In the genomic region with DNA sequence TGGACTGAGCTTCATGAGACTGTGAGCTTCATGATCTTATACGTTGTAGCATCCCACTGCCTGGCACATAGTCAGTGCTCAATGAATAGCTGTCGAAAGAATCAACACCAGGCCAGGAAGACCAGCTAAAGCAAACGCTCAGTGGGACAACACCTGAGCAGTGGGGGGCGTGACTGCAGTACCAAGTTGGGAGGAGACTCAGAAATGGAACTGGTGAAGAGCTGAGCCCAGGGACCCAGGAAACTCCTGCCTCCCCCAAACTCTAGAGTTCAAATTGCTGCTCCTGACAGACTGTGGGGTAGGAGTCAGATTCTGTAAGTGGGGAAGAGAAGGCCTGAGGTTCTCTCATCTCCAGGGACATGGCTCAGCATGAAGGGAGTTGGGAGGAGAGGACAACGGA, we compare ENCODE assay signal across 20 cellular contexts.
"Had no signal": no experiment of that assay in that cellular context is flagged by ENCODE, and none has a peak within 500 bp of the region (broad histone marks: within the 10 kb centered on the region; RNA-seq: fewer than 3 reads in every experiment).

No MANE protein-coding gene starts in this region.

- H3K4me1 Mint-ChIP-seq: mesothelial cell of epicardium, naive B cell, natural killer cell had no signal

- DNase-seq: hippocampal formation; kidney; left colon; left lung; lower lobe of right lung; mammary epithelial cell; mesendoderm; naive B cell; natural killer cell; stimulated activated CD4-positive, alpha-beta T cell treated with anti-CD3 and anti-CD28 coated beads, Interleukin-12 subunit alpha, Interleukin-12 subunit beta, amount 100 ng/mL, for 4 hours; stimulated activated CD4-positive, alpha-beta T cell treated with anti-CD3 and anti-CD28 coated beads, Interleukin-15, amount 100 ng/mL, for 24 hours; stimulated activated CD4-positive, alpha-beta T cell treated with anti-CD3 and anti-CD28 coated beads, Interleukin-2, amount 100 ng/mL, for 24 hours; stimulated activated CD4-positive, alpha-beta T cell treated with anti-CD3 and anti-CD28 coated beads, Interleukin-4, amount 100 ng/mL, for 1 hour; stimulated activated naive B cell treated with anti-CD40 and anti-IgM and Interleukin-4, amounts not matched to agents 10 μg/mL and 1 μg/mL and 100 μg/mL, for 72 hours; stimulated activated naive CD8-positive, alpha-beta T cell treated with anti-CD3 and anti-CD28 coated beads, Interleukin-15, Interleukin-2, amounts not matched to agents 100 U/mL and 50 U/mL, for 24 hours; stomach; thyroid gland; transverse colon; upper lobe of right lung had no signal

- H3K9me3 Mint-ChIP-seq: natural killer cell; stimulated activated naive B cell treated with anti-CD40 and anti-IgM and Interleukin-4, amounts not matched to agents 10 μg/mL and 1 μg/mL and 100 μg/mL, for 72 hours had no signal

- H3K27me3 Mint-ChIP-seq: naive B cell; stimulated activated naive B cell treated with anti-CD40 and anti-IgM and Interleukin-4, amounts not matched to agents 10 μg/mL and 1 μg/mL and 100 μg/mL, for 72 hours had no signal

- H3K4me3 Mint-ChIP-seq: mesothelial cell of epicardium; naive B cell; natural killer cell; stimulated activated naive B cell treated with anti-CD40 and anti-IgM and Interleukin-4, amounts not matched to agents 10 μg/mL and 1 μg/mL and 100 μg/mL, for 72 hours had no signal

- H3K27ac Mint-ChIP-seq: mesothelial cell of epicardium; naive B cell; natural killer cell; stimulated activated naive B cell treated with anti-CD40 and anti-IgM and Interleukin-4, amounts not matched to agents 10 μg/mL and 1 μg/mL and 100 μg/mL, for 72 hours had no signal

- H3K36me3 Mint-ChIP-seq: natural killer cell had no signal
